Comparison of ENCODE assay signal across 8 cellular contexts in the genomic region with DNA sequence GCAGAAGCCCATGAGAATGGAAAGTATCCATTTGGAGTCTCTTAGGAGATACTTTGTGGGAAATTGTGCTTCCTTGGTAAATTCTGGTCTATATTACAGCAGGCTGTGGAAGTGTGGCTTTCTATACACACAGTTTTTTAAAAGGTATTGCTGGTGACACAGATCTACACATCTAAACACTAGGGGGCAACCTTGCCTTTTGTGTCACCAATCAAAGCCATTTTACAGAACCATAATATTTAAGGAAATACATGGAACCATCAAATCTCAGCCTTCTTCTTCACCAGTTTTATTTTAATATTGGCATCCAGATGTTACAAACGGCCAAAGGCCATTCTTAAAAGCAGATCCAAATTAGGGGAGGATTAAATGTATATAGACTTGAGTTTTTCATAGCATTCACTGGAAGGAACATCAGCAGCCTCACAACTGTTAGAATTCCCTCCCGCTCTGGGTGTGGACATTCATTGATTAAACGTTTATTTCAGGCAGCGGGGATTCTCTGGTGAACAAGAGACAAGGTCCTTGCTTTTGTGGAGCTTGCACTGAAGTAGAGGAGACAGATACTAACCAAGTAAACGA.
DNase-seq lines count a peak whose midpoint lies in the region; ATAC-seq lines count a peak whose summit lies in the region.

No MANE protein-coding gene starts in this region.

- H3K4me1 Mint-ChIP-seq in activated T-cell treated with anti-CD3 and anti-CD28 coated beads, Interleukin-2, amount 50 U/mL, for 24 hours (ENCODE audit: low read depth): no peaks in the 10 kb centered on the region
- H3K4me1 Mint-ChIP-seq in activated T-helper 1 cell treated with anti-CD3 and anti-CD28 coated beads, Interleukin-12 subunit alpha, Interleukin-12 subunit beta, Interleukin-2, Interleukin-4 antibody, amounts not matched to agents 30 ng/mL and 10 ng/mL and 1 ng/mL, durations not matched to agents 14 hours and 24 hours and 36 hours (ENCODE audit: low read depth): no peaks in the 10 kb centered on the region

- DNase-seq in activated T-cell treated with anti-CD3 and anti-CD28 coated beads for 4 hours (peak; percentile 8), NCI-H524 (lab: John Stamatoyannopoulos, UW) (peak; percentile 32 to 61), glomerular endothelial cell (ENCODE audit: extremely low read depth, low read depth, low spot score) (peak; percentile 44), putamen (ENCODE audit: low spot score) (peak; percentile 80), ecto neural progenitor cell (ENCODE audit: low spot score) (no peak)
- no peak for DNase-seq in activated T-cell treated with anti-CD3 and anti-CD28 coated beads, Interleukin-2, amount 50 U/mL, for 24 hours
- peak; percentile 14 for DNase-seq in activated T-helper 1 cell treated with anti-CD3 and anti-CD28 coated beads, Interleukin-12 subunit alpha, Interleukin-12 subunit beta, Interleukin-2, Interleukin-4 antibody, amounts not matched to agents 30 ng/mL and 10 ng/mL and 1 ng/mL, durations not matched to agents 14 hours and 24 hours and 36 hours (ENCODE audit: low spot score)

- no peaks in the 10 kb centered on the region for H3K27me3 Mint-ChIP-seq in activated T-cell treated with anti-CD3 and anti-CD28 coated beads, Interleukin-2, amount 50 U/mL, for 24 hours
- peaks cover 15% of the 10 kb centered on the region for H3K27me3 Mint-ChIP-seq in activated T-helper 1 cell treated with anti-CD3 and anti-CD28 coated beads, Interleukin-12 subunit alpha, Interleukin-12 subunit beta, Interleukin-2, Interleukin-4 antibody, amounts not matched to agents 30 ng/mL and 10 ng/mL and 1 ng/mL, durations not matched to agents 14 hours and 24 hours and 36 hours (ENCODE audit: insufficient read depth)

- H3K4me3 Mint-ChIP-seq in activated T-cell treated with anti-CD3 and anti-CD28 coated beads, Interleukin-2, amount 50 U/mL, for 24 hours: no peak overlapping the region
- H3K4me3 Mint-ChIP-seq in activated T-helper 1 cell treated with anti-CD3 and anti-CD28 coated beads, Interleukin-12 subunit alpha, Interleukin-12 subunit beta, Interleukin-2, Interleukin-4 antibody, amounts not matched to agents 30 ng/mL and 10 ng/mL and 1 ng/mL, durations not matched to agents 14 hours and 24 hours and 36 hours: no peak overlapping the region

- H3K9me3 Mint-ChIP-seq in activated T-cell treated with anti-CD3 and anti-CD28 coated beads, Interleukin-2, amount 50 U/mL, for 24 hours: no peaks in the 10 kb centered on the region
- H3K9me3 Mint-ChIP-seq in activated T-helper 1 cell treated with anti-CD3 and anti-CD28 coated beads, Interleukin-12 subunit alpha, Interleukin-12 subunit beta, Interleukin-2, Interleukin-4 antibody, amounts not matched to agents 30 ng/mL and 10 ng/mL and 1 ng/mL, durations not matched to agents 14 hours and 24 hours and 36 hours: no peaks in the 10 kb centered on the region

- H3K27ac Mint-ChIP-seq in activated T-cell treated with anti-CD3 and anti-CD28 coated beads, Interleukin-2, amount 50 U/mL, for 24 hours: no peak overlapping the region
- no peak overlapping the region for H3K27ac Mint-ChIP-seq in activated T-helper 1 cell treated with anti-CD3 and anti-CD28 coated beads, Interleukin-12 subunit alpha, Interleukin-12 subunit beta, Interleukin-2, Interleukin-4 antibody, amounts not matched to agents 30 ng/mL and 10 ng/mL and 1 ng/mL, durations not matched to agents 14 hours and 24 hours and 36 hours

- no peaks in the 10 kb centered on the region for H3K36me3 Mint-ChIP-seq in activated T-cell treated with anti-CD3 and anti-CD28 coated beads, Interleukin-2, amount 50 U/mL, for 24 hours (ENCODE audit: low read depth)
- no peaks in the 10 kb centered on the region for H3K36me3 Mint-ChIP-seq in activated T-helper 1 cell treated with anti-CD3 and anti-CD28 coated beads, Interleukin-12 subunit alpha, Interleukin-12 subunit beta, Interleukin-2, Interleukin-4 antibody, amounts not matched to agents 30 ng/mL and 10 ng/mL and 1 ng/mL, durations not matched to agents 14 hours and 24 hours and 36 hours (ENCODE audit: low read depth)

- intact Hi-C loops in activated T-helper 1 cell treated with anti-CD3 and anti-CD28 coated beads, Interleukin-12 subunit alpha, Interleukin-12 subunit beta, Interleukin-2, Interleukin-4 antibody, amounts not matched to agents 30 ng/mL and 10 ng/mL and 1 ng/mL, durations not matched to agents 14 hours and 24 hours and 36 hours (cut with micrococcal nuclease): loop anchor here (1.0 to 2.0 kb wide), 4 partner anchors 206 to 779 kb away; no protein-coding TSS in a partner anchor

- ATAC-seq in HG02678 (IDR thresholded peaks at IDR 0.05; ENCODE audit: unreplicated experiment): peak; percentile 53

Comparison
In these comparisons a context has a peak if more than half of its experiments do, and no peak if none do; other contexts are left out.
1. DNase-seq: peak in activated T-cell treated with anti-CD3 and anti-CD28 coated beads for 4 hours (single experiment), NCI-H524 (2 of 2), activated T-helper 1 cell treated with anti-CD3 and anti-CD28 coated beads, Interleukin-12 subunit alpha, Interleukin-12 subunit beta, Interleukin-2, Interleukin-4 antibody, amounts not matched to agents 30 ng/mL and 10 ng/mL and 1 ng/mL, durations not matched to agents 14 hours and 24 hours and 36 hours (single experiment), glomerular endothelial cell (single experiment) and putamen (single experiment); none in activated T-cell treated with anti-CD3 and anti-CD28 coated beads, Interleukin-2, amount 50 U/mL, for 24 hours (single experiment) and ecto neural progenitor cell (single experiment).